ENCODE assay signal across 18 cellular contexts in genomic region chr1:190344454-190344853, GRCh38.
DNase-seq lines count a peak whose midpoint lies in the region; ATAC-seq, FAIRE-seq and TF ChIP-seq lines count a peak whose summit lies in the region.
"Had no signal": no experiment of that assay in that cellular context is flagged by ENCODE, and none has a peak within 500 bp of the region (broad histone marks: within the 10 kb centered on the region; RNA-seq: fewer than 3 reads in every experiment).

No MANE protein-coding gene starts in this region.

- peak; percentile 27 for DNase-seq in NCI-H226
- no peak for DNase-seq in SK-N-SH
- DNase-seq in esophagus squamous epithelium (lab: John Stamatoyannopoulos, UW) = no peak
- DNase-seq in stimulated activated naive CD4-positive, alpha-beta T cell (lab: John Stamatoyannopoulos, UW) = no peak
- DNase-seq: C1 segment of cervical spinal cord; Calu3; CD4-positive, alpha-beta memory T cell; COR-L47; DMS153; DND-41; GOT3; HFFc6 had no signal

- H3K9me2 ChIP-seq in SK-N-SH = no peaks in the 10 kb centered on the region

- H3K9me3 ChIP-seq in SK-N-SH (no peaks in the 10 kb centered on the region), esophagus squamous epithelium (no peaks in the 10 kb centered on the region)
- H3K9me3 ChIP-seq: HAP-1 had no signal

- no peak overlapping the region for H3K9ac ChIP-seq in SK-N-SH

- TF ChIP-seq RAD21 in SK-N-SH (IDR thresholded peaks at IDR 0.05; ENCODE audit: low read length) = no peak

- FAIRE-seq in TTC549 (lab: Jason Lieb, UNC) = peak; percentile 50
- FAIRE-seq: G401.6, GM12892, H54 had no signal

- TF ChIP-seq CTCF in SK-N-SH (IDR thresholded peaks at IDR 0.05) = no peak
- TF ChIP-seq CTCF in esophagus squamous epithelium (IDR thresholded peaks at IDR 0.05) = no peak

- H3K4me3 ChIP-seq in SK-N-SH (ENCODE audit: low read depth in 2 of 2, low read length in 1 of 2) (no peak overlapping the region), esophagus squamous epithelium (no peak overlapping the region)
- H3K4me3 ChIP-seq: HAP-1 had no signal

- H3F3A ChIP-seq in SK-N-SH (replicated peaks; ENCODE audit: insufficient read depth) = no peaks in the 10 kb centered on the region

- CTCF ChIA-PET in SK-N-SH (lab: Yijun Ruan, JAX) = no interaction called here

- no peak for ATAC-seq in HG02973 (IDR thresholded peaks at IDR 0.05; ENCODE audit: unreplicated experiment)

- no peak for TF ChIP-seq POLR2A in esophagus squamous epithelium (IDR thresholded peaks at IDR 0.05)

- no peaks in the 10 kb centered on the region for H4K20me1 ChIP-seq in SK-N-SH (ENCODE audit: insufficient read depth)

- H3K27ac ChIP-seq in SK-N-SH (ENCODE audit: low read depth in 2 of 2, low read length in 1 of 2) = no peak overlapping the region
- H3K27ac ChIP-seq in esophagus squamous epithelium = no peak overlapping the region

- no peaks in the 10 kb centered on the region for H3K79me2 ChIP-seq in SK-N-SH (ENCODE audit: insufficient read depth)

- H3K36me3 ChIP-seq in SK-N-SH (replicated peaks in 1 of 2; ENCODE audit: control insufficient read depth in 1 of 2, insufficient read depth in 2 of 2, low read length in 1 of 2) (no peaks in the 10 kb centered on the region), esophagus squamous epithelium (no peaks in the 10 kb centered on the region)
- H3K36me3 ChIP-seq: HAP-1 had no signal

- intact Hi-C loops in esophagus squamous epithelium (cut with DNase I) = no loop called here

- no peak overlapping the region for H3K4me2 ChIP-seq in SK-N-SH

- no peak overlapping the region for H2AFZ ChIP-seq in SK-N-SH (ENCODE audit: low read depth)

- no peak for TF ChIP-seq EP300 in SK-N-SH (IDR thresholded peaks at IDR 0.05; ENCODE audit: borderline replicate concordance in 1 of 2, low read depth in 1 of 2, low read length in 1 of 2)

- POLR2A ChIA-PET in SK-N-SH (lab: Yijun Ruan, JAX) = no interaction called here

- H3K4me1 ChIP-seq in SK-N-SH (ENCODE audit: control insufficient read depth in 1 of 2, insufficient read depth in 2 of 2, low read depth in 1 of 2, low read length in 1 of 2) = no peaks in the 10 kb centered on the region; a peak in 1 of 4 replicates
- H3K4me1 ChIP-seq in esophagus squamous epithelium = no peaks in the 10 kb centered on the region

- H3K27me3 ChIP-seq in SK-N-SH (ENCODE audit: insufficient read depth) = no peaks in the 10 kb centered on the region
- H3K27me3 ChIP-seq in esophagus squamous epithelium = no peaks in the 10 kb centered on the region

TF ChIP-seq in SK-N-SH, 30 proteins besides CTCF, POLR2A, EP300 and RAD21:
- TF ChIP-seq ELF1 (IDR thresholded peaks at IDR 0.05) (no peak), PBX3 (IDR thresholded peaks at IDR 0.05) (0 out of 2 replicates have a peak, but pooled peaks have one; percentile 14)
TF ChIP-seq in SK-N-SH: peak in this region for 1.
